In the genomic region with DNA sequence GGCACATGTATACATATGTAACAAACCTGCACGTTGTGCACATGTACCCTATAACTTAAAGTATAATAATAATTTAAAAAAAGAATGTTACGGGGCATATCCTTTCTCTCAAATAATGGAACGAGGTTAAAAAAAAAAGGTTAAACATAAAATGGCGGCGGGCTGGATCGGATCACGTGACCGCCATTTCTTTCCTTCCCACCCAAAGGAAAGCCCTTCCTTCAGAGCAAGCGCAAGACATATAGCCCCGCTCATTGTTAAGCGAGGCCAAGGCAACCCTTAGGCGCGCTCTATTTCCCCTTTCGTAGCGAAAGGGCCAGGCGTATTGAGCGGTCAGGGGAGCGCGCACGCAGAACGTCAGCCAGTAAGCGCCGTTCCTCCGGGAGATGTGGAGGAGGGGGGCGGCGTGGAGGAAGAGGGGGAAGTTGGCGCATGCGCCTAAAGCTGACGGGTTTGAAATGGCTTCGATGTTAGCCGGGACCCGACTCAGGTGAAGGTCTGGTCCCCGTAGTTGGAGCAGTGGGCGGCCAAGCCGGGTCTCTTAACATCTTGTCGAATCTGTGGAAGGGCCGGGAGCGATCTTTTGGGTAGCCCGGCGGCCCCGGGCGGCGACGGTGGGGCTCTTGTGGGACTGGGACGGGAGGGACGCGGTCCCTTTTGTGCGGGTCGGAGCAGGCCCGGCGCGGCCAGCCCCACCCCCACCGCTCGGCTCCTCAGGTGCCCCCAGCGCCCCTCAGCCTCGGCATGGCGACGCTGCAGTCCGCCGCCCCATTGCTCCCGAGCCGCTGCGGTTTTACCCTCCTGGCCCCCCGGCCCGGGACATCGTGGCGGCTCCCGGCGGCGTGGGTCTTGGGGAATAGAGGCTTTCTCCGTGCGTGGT, we compare ENCODE assay signal across 8 cellular contexts. TPM values are rescaled to one million over a fixed set of nuclear protein-coding genes. Genes with fewer than 3 reads are reported as not detected.
DNase-seq lines count a peak whose midpoint lies in the region; ATAC-seq, FAIRE-seq and TF ChIP-seq lines count a peak whose summit lies in the region.

A gene with protein sequence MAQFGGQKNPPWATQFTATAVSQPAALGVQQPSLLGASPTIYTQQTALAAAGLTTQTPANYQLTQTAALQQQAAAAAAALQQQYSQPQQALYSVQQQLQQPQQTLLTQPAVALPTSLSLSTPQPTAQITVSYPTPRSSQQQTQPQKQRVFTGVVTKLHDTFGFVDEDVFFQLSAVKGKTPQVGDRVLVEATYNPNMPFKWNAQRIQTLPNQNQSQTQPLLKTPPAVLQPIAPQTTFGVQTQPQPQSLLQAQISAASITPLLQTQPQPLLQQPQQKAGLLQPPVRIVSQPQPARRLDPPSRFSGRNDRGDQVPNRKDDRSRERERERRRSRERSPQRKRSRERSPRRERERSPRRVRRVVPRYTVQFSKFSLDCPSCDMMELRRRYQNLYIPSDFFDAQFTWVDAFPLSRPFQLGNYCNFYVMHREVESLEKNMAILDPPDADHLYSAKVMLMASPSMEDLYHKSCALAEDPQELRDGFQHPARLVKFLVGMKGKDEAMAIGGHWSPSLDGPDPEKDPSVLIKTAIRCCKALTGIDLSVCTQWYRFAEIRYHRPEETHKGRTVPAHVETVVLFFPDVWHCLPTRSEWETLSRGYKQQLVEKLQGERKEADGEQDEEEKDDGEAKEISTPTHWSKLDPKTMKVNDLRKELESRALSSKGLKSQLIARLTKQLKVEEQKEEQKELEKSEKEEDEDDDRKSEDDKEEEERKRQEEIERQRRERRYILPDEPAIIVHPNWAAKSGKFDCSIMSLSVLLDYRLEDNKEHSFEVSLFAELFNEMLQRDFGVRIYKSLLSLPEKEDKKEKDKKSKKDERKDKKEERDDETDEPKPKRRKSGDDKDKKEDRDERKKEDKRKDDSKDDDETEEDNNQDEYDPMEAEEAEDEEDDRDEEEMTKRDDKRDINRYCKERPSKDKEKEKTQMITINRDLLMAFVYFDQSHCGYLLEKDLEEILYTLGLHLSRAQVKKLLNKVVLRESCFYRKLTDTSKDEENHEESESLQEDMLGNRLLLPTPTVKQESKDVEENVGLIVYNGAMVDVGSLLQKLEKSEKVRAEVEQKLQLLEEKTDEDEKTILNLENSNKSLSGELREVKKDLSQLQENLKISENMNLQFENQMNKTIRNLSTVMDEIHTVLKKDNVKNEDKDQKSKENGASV (plus strand): TSS at position 447 of the 880 bp plus-strand sequence. CDS start 1,266 bp downstream, outside the sequence.

- TF ChIP-seq CTCF in AG10803 (conservative IDR thresholded peaks at IDR 0.05; ENCODE audit: low read length): no peak

- FAIRE-seq in islet of Langerhans (lab: Jason Lieb, UNC): peak; percentile 21

- peak; percentile 99 for ATAC-seq in GM19043 (IDR thresholded peaks at IDR 0.05; ENCODE audit: low read depth, unreplicated experiment)
- ATAC-seq in HG03378 (IDR thresholded peaks at IDR 0.05; ENCODE audit: unreplicated experiment): peak; percentile 96

- peak; percentile 99 for DNase-seq in AG10803 (ENCODE audit: low read depth)
- peak; percentile 99 for DNase-seq in NCI-H460 (ENCODE audit: extremely low read depth, low read depth)
- peak; percentile 95 for DNase-seq in activated CD4-positive, CD25-positive, alpha-beta regulatory T cell treated with anti-CD3 and anti-CD28 coated beads, Interleukin-2, amount 50 U/mL, for 72 hours
- peak; percentile 75 to 91 for DNase-seq in cerebellar nuclear complex (lab: John Stamatoyannopoulos, UW)
- peak; percentile 96 for DNase-seq in stimulated activated CD4-positive, alpha-beta T cell treated with anti-CD3 and anti-CD28 coated beads, Interleukin-12 subunit alpha, Interleukin-12 subunit beta, amount 100 ng/mL, for 4 hours

- peak within 1 kb of the TSS; percentile 83 for H3K4me3 ChIP-seq in AG10803 (ENCODE audit: low read length)

RNA-seq across cellular contexts. Expression of the gene that starts here (rescaled TPM):
- total RNA-seq in NCI-H460 (2014; rRNA removed; shearing (Covaris generic)): 82.3 and 93.4 TPM in 2 replicates
- 51.3 and 67.6 TPM in 2 replicates for polyA plus RNA-seq in NCI-H460 (2014; cell fraction: nucleus; rRNA removed)

Comparison
In these comparisons a context has a peak if more than half of its experiments do, and no peak if none do; other contexts are left out.
1. Peak in every context shown above with its lines: DNase-seq, ATAC-seq and H3K4me3 ChIP-seq.